ENCODE assay signal across 8 cellular contexts in the genomic region with DNA sequence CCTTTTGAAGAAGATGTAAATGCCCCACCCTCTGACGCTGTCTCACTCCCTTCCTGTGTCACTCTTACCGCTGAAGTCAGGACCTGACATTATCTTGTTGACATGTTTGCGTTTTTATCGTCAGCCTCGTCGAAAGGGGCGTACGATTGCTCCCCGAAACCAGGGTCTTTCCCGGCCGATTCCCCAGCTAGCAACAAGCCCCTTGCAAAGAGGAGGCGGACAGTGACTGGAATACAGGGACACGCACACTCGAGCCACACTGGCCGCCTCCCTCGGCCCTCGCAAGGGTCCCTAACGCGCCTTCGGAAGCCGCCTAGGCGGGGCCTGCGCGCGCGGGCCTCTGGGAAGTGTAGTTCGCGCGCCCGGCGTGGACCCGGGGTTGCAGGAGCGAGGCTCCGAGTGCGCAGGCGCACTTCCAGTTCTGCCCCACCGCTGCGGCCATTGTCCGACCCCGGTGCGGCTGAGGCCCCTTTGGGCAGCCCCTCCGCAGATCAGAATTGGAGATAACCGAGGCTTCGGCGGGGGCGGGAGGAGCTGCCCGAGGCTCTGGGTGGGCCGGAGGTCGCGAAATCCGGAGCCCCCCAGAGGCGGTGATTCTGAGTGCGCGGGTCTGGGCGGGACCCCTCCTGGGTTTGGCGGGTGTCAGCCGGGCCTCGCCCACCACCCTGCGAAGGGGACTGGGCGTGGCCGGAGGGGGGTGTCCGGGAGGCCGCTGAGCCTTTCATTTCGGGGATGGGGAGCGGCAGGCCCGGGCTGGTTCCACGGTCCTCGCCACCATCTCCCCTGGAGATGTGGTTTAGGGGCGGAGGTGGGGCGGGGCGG. TPM values are rescaled to one million over a fixed set of nuclear protein-coding genes. Genes with fewer than 3 reads are reported as not detected.
DNase-seq lines count a peak whose midpoint lies in the region; ATAC-seq and TF ChIP-seq lines count a peak whose summit lies in the region.

Gene ZFP90, plus strand, starts transcription at position 412 of the 822 bp plus-strand sequence. CDS start 502 bp downstream, outside the sequence.

- TF ChIP-seq CTCF in GM12875 (IDR thresholded peaks at IDR 0.05; ENCODE audit: borderline replicate concordance, insufficient read depth, low read depth, low read length) = no peak
- TF ChIP-seq CTCF in psoas muscle (IDR thresholded peaks at IDR 0.05) = no peak

- H3K4me1 ChIP-seq in psoas muscle (no peaks in the 10 kb centered on the region), urinary bladder (ENCODE audit: insufficient read depth) (no peaks in the 10 kb centered on the region)

- peaks cover 3 to 31% of the 10 kb centered on the region in 2 donors for H3K36me3 ChIP-seq in psoas muscle (ENCODE audit: insufficient read depth in 1 of 2, low read depth in 1 of 2)
- H3K36me3 ChIP-seq in urinary bladder (ENCODE audit: insufficient read depth) = peaks cover under 1% of the 10 kb centered on the region

- no peaks in the 10 kb centered on the region for H3K9me3 ChIP-seq in psoas muscle

- no peaks in the 10 kb centered on the region for H3K27me3 ChIP-seq in psoas muscle (ENCODE audit: insufficient read depth in 3 of 3, low read length in 2 of 3)

- H3K4me3 ChIP-seq in GM12875 (ENCODE audit: low read depth, low read length) (peak within 1 kb of the TSS; percentile 70), psoas muscle (peak within 1 kb of the TSS; percentile 100), urinary bladder (ENCODE audit: low read depth, low read length) (peak within 1 kb of the TSS; percentile 96)

- intact Hi-C loops in T-helper 1 cell treated with Interleukin-12 subunit alpha and Interleukin-12 subunit beta and Interleukin-4 antibody, amounts not matched to agents 30 ng/mL and 1 ng/mL, for 36 hours (cut with micrococcal nuclease) = loop anchor here (1.0 to 2.0 kb wide), 5 partner anchors 9 to 772 kb away; partner anchors contain the start of genes CHTF8, PLA2G15, SNTB2 and UTP4
- intact Hi-C loops in left ventricle myocardium superior (cut with micrococcal nuclease) = no loop called here
- intact Hi-C loops in psoas muscle (cut with DNase I) = no loop called here

- WGBS in psoas muscle, 3 donors = 1% methylated on average over 56 to 71 of the region's 71 CpGs
- 1% methylated on average over 71 of the region's 71 CpGs for WGBS in urinary bladder

- peak; percentile 71 for DNase-seq in NCI-H1436 treated with DMSO at 0.1 percent for 48 hours (lab: John Stamatoyannopoulos, UW)
- peak; percentile 73 for DNase-seq in amniotic stem cell (lab: John Stamatoyannopoulos, UW)
- peak; percentile 96 for DNase-seq in left ventricle myocardium superior
- peak; percentile 92 to 94 for DNase-seq in psoas muscle

- ATAC-seq in HG02763 (IDR thresholded peaks at IDR 0.05; ENCODE audit: unreplicated experiment) = peak; percentile 92
- peak; percentile 100 for ATAC-seq in left ventricle myocardium superior
- ATAC-seq in psoas muscle = peak; percentile 98 to 100 (median 100)

- H3K27ac ChIP-seq in psoas muscle (peak within 1 kb of the TSS; percentile 80), urinary bladder (ENCODE audit: low read depth) (peak within 1 kb of the TSS; percentile 88)

RNA-seq across cellular contexts. Expression of gene ZFP90, which starts in this region (rescaled TPM):
- 30.1 and 30.8 TPM in 2 replicates for total RNA-seq in T-helper 1 cell treated with Interleukin-12 subunit alpha and Interleukin-12 subunit beta and Interleukin-4 antibody, amounts not matched to agents 30 ng/mL and 1 ng/mL, for 36 hours
- 7.9 TPM for total RNA-seq in left ventricle myocardium superior
- total RNA-seq in psoas muscle = 10 to 100 TPM in 2 of 4 donors, 1 to 10 TPM in 2; 6.9 to 11.8 (median 10.1) TPM
- 10 to 100 TPM in 2 of 3 donors, 1 to 10 TPM in 1; 7.2 to 14.0 (median 10.8) TPM for polyA plus RNA-seq in psoas muscle
- 55.9 TPM for total RNA-seq in urinary bladder
- polyA plus RNA-seq in urinary bladder = 14.3 TPM

Comparison
In these comparisons a context has a peak if more than half of its experiments do, and no peak if none do; other contexts are left out.
1. Peak in every context shown above with its lines: DNase-seq, ATAC-seq, H3K4me3 ChIP-seq and H3K27ac ChIP-seq.